Comparison of ENCODE assay signal across 8 cellular contexts in the genomic region with DNA sequence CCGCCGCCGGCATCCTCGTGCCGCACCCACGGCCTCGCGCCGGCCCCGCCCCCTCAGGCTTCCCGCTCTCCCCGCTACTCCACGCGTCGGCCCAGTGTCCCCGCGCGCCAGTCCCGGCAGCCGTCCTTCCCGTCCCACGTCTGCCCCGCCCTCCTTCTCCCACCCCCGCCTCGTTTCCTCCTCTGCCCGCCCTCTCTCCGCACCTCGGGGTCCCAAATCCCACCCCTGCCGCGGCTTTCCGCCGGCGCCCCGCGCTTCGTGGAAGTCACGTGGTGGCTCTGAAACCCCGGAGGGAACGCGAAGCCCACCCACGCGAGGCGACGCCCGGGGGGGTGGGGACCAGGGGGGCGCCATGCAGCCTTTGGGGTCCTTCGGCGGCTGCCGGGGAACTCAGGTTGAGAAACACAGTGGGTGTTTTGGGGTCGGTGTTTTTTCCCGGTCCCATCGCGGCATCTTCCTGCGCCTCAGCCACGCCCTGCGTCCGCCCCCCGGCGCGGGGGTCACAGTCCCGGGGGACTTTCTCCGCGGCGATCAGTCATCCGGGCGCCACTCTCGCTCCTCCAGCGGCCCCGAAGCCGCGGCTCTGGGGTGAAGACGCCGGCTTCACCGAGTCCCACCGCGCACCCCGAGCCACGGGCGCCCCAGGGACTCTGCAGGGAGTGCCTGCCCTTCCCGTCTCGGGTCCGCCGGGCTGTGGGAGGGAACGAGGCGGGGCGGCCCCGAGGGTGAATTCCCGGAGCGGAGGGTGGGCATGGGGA. TPM values are rescaled to one million over a fixed set of nuclear protein-coding genes. Genes with fewer than 3 reads are reported as not detected.
DNase-seq lines count a peak whose midpoint lies in the region; TF ChIP-seq lines count a peak whose summit lies in the region.

Gene BATF3, minus strand, starts transcription at position 2 of the 758 bp plus-strand sequence. CDS start 78 bp downstream, outside the sequence.

- no peaks in the 10 kb centered on the region for H3K27me3 ChIP-seq in effector memory CD4-positive, alpha-beta T cell (replicated peaks; ENCODE audit: control insufficient read depth, insufficient read depth, low read length, poor library complexity, severe bottlenecking)
- H3K27me3 ChIP-seq in mucosa of stomach (ENCODE audit: control insufficient read depth, insufficient read depth, low read length) (peaks cover 55% of the 10 kb centered on the region), stomach (peaks cover 0 to 43% (median 18%) of the 10 kb centered on the region in 3 donors)

- peak; percentile 42 for DNase-seq in ACHN
- DNase-seq in HT1080 (ENCODE audit: low read depth): peak; percentile 27
- peak; percentile 68 to 72 for DNase-seq in activated CD4-positive, alpha-beta T cell treated with anti-CD3 and anti-CD28 coated beads, Interleukin-2, amount 50 U/mL, for 4 hours
- DNase-seq in effector memory CD4-positive, alpha-beta T cell: peak; percentile 36 to 52 (median 49)
- DNase-seq in stomach: peak; percentile 37
- DNase-seq in SW480 (ENCODE audit: low spot score): no peak

- H3K36me3 ChIP-seq in effector memory CD4-positive, alpha-beta T cell (ENCODE audit: control insufficient read depth, insufficient read depth, low read length): no peaks in the 10 kb centered on the region
- no peaks in the 10 kb centered on the region for H3K36me3 ChIP-seq in mucosa of stomach (ENCODE audit: control insufficient read depth, insufficient read depth, low read length)
- H3K36me3 ChIP-seq in stomach: no peaks in the 10 kb centered on the region

- in situ Hi-C loops in ACHN (cut with HindIII; ENCODE audit: low pct_ligation_motif_present, low pct_unique_long_range_greater_than_20kb, low sequenced_read_pairs): no loop called here

- peaks cover 9% of the 10 kb centered on the region for H3K4me1 ChIP-seq in effector memory CD4-positive, alpha-beta T cell (ENCODE audit: control insufficient read depth, insufficient read depth, low read length, poor library complexity, severe bottlenecking)
- H3K4me1 ChIP-seq in mucosa of stomach (ENCODE audit: control insufficient read depth, insufficient read depth, low read length) (peaks cover 21% of the 10 kb centered on the region), stomach (peaks cover 26 to 40% (median 34%) of the 10 kb centered on the region in 4 donors)

- H3K9me3 ChIP-seq in effector memory CD4-positive, alpha-beta T cell (ENCODE audit: control insufficient read depth, low read length): no peaks in the 10 kb centered on the region
- H3K9me3 ChIP-seq in mucosa of stomach (ENCODE audit: control insufficient read depth, low read length) (no peaks in the 10 kb centered on the region), stomach (no peaks in the 10 kb centered on the region)

- no peak for TF ChIP-seq EP300 in stomach (IDR thresholded peaks at IDR 0.05)

- TF ChIP-seq CTCF in stomach (IDR thresholded peaks at IDR 0.05): no peak

- 0 to 1% (median 1%) methylated on average over 29 to 89 of the region's 89 CpGs for WGBS in stomach, 5 donors

- peak within 1 kb of the TSS; percentile 16 for H3K9ac ChIP-seq in mucosa of stomach (ENCODE audit: low read length)

- H3K4me3 ChIP-seq in effector memory CD4-positive, alpha-beta T cell (ENCODE audit: insufficient read depth, low read depth, low read length, poor library complexity, severe bottlenecking): peak within 1 kb of the TSS; percentile 81
- H3K4me3 ChIP-seq in mucosa of stomach (ENCODE audit: low read length) (peak within 1 kb of the TSS; percentile 14), stomach (peak within 1 kb of the TSS; percentile 51 to 73 (median 58))

- H3K27ac ChIP-seq in effector memory CD4-positive, alpha-beta T cell (ENCODE audit: insufficient read depth, low read length, poor library complexity, severe bottlenecking): peak within 1 kb of the TSS; percentile 66
- H3K27ac ChIP-seq in stomach: peak within 1 kb of the TSS; percentile 58 to 83 (median 78)

- TF ChIP-seq POLR2A in GM19193 (IDR thresholded peaks at IDR 0.05; ENCODE audit: extremely low read depth, insufficient read depth, insufficient read length): peak; percentile 59
- no peak for TF ChIP-seq POLR2A in stomach (IDR thresholded peaks at IDR 0.05)

- intact Hi-C loops in stomach (cut with DNase I; ENCODE audit: low total_unique reads): no loop called here

RNA-seq across cellular contexts. Expression of gene BATF3, which starts in this region (rescaled TPM):
- total RNA-seq in HT1080 (2014; rRNA removed; shearing (Covaris generic)): 17.4 and 23.2 TPM in 2 replicates
- polyA plus RNA-seq in HT1080 (2015; cell fraction: cytosol; rRNA removed): 3.8 and 8.0 TPM in 2 replicates
- 2.4 and 4.8 TPM in 2 replicates for polyA plus RNA-seq in HT1080 (2015; cell fraction: nucleus; rRNA removed)
- 1 to 10 TPM in 2 of 5 donors, not detected in 3; 1.1 to 1.2 TPM for total RNA-seq in stomach
- polyA plus RNA-seq in stomach: 1 to 10 TPM; 4.1 to 6.9 (median 5.3) TPM

Comparison
In these comparisons a context has a peak if more than half of its experiments do, and no peak if none do; other contexts are left out.
1. H3K4me3 ChIP-seq: peak in every context shown above with its lines; median percentile 81 in effector memory CD4-positive, alpha-beta T cell; 58 in stomach; 14 in mucosa of stomach.